Comparison of ENCODE assay signal across 27 cellular contexts in the genomic region with DNA sequence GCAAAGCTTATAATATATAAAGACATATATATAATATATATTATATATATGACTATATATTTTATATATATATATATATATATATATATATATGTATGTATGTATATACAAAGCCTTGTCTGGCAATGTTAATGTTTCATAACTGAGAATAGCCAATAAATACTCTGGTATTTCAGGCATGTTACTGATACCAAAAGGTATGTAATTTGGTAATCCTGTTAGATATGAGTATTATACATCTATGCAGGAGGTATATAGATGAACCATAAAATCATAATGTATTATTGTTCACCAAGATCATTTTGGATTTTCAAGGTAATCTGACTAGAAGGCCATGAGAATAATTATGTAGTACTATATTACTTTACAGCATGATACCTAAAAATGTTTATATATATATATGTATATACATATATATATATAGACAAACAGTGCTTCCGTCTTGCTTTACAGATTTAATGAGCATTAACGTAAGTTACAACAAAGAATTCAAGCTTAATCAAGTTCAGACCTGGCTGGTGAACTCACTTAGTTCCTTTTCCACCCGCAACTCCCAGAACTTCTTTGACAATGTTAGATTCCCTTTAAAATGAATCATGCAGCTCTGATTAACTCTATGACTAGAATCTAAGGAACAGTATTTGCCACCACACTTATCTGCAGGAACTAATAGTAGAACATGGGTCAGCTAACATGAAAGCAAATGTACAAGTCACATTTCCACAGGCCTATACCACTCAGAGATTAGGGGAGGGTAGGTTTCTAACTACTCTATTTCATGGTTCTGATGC.
DNase-seq lines count a peak whose midpoint lies in the region; ATAC-seq, FAIRE-seq and TF ChIP-seq lines count a peak whose summit lies in the region.
"Had no signal": no experiment of that assay in that cellular context is flagged by ENCODE, and none has a peak within 500 bp of the region (broad histone marks: within the 10 kb centered on the region; RNA-seq: fewer than 3 reads in every experiment).

No MANE protein-coding gene starts in this region.

- no peak overlapping the region for H2AFZ ChIP-seq in keratinocyte (ENCODE audit: control insufficient read depth, low read length)

- no peak overlapping the region for H3K9ac ChIP-seq in keratinocyte (ENCODE audit: control insufficient read depth, extremely low read depth, insufficient read depth, low read length)

- H3K9me3 ChIP-seq in keratinocyte (ENCODE audit: control insufficient read depth, low read depth, low read length) = no peaks in the 10 kb centered on the region
- H3K9me3 ChIP-seq: Caco-2, tibial artery had no signal

- H4K20me1 ChIP-seq in keratinocyte (ENCODE audit: control insufficient read depth, extremely low read depth, insufficient read depth, low read length) = no peaks in the 10 kb centered on the region

- H3K79me2 ChIP-seq in keratinocyte (ENCODE audit: control insufficient read depth, insufficient read depth, low read length) = peaks cover 7% of the 10 kb centered on the region

- dilution Hi-C loops in keratinocyte (cut with MboI; ENCODE audit: extremely low pct_ligation_motif_present, low sequenced_read_pairs) = no loop called here

- no peaks in the 10 kb centered on the region for H3K9me1 ChIP-seq in keratinocyte (ENCODE audit: control insufficient read depth, extremely low read depth, insufficient read depth, low read length)

- TF ChIP-seq CTCF in cardiac fibroblast (IDR thresholded peaks at IDR 0.05; ENCODE audit: low read depth, low read length) = no peak
- no peak for TF ChIP-seq CTCF in keratinocyte (optimal IDR thresholded peaks at IDR 0.05 in 1 of 3, IDR thresholded peaks at IDR 0.05 in 1 of 3, conservative IDR thresholded peaks at IDR 0.05 in 1 of 3; ENCODE audit: extremely low read depth in 1 of 3, insufficient read depth in 2 of 3, low read length in 3 of 3)

- peak overlapping the region; percentile 13 for H3K4me2 ChIP-seq in keratinocyte (ENCODE audit: control insufficient read depth, extremely low read depth, insufficient read depth, low read depth, low read length)

- FAIRE-seq in keratinocyte (lab: Jason Lieb, UNC) (no peak), H54 (lab: Jason Lieb, UNC) (no peak)
- FAIRE-seq: endometrium, GM12892 had no signal

- peaks cover 12% of the 10 kb centered on the region for H3K4me1 ChIP-seq in keratinocyte (ENCODE audit: control insufficient read depth, extremely low read depth, insufficient read depth, low read length)
- H3K4me1 ChIP-seq: Caco-2 had no signal

- H3K36me3 ChIP-seq in keratinocyte (ENCODE audit: control insufficient read depth in 2 of 2, extremely low read depth in 1 of 2, insufficient read depth in 2 of 2, low read length in 2 of 2) = peaks cover 0 to 1% of the 10 kb centered on the region in 2 experiments

- H3K4me3 ChIP-seq in cardiac fibroblast (replicated peaks in 1 of 2; ENCODE audit: low read depth in 2 of 2, low read length in 2 of 2) = no peak overlapping the region
- H3K4me3 ChIP-seq in keratinocyte (ENCODE audit: control insufficient read depth in 2 of 3, extremely low read depth in 1 of 3, insufficient read depth in 2 of 3, low read depth in 1 of 3, low read length in 3 of 3) = no peak overlapping the region
- H3K4me3 ChIP-seq: SK-N-MC, tibial artery had no signal

- ATAC-seq in GM18861 (IDR thresholded peaks at IDR 0.05; ENCODE audit: unreplicated experiment) = no peak
- ATAC-seq: activated CD8-positive, alpha-beta memory T cell treated with anti-CD3 and anti-CD28 coated beads, Interleukin-2, amount 10 ng/mL, durations not matched to agents 7 days and 5 days; activated T-cell treated with anti-CD3 and anti-CD28 coated beads, Interleukin-2, amount 50 U/mL, for 72 hours; left ventricle myocardium superior; sciatic nerve had no signal

- H3K27me3 ChIP-seq in keratinocyte (ENCODE audit: control insufficient read depth, extremely low read depth, insufficient read depth, low read length) = no peaks in the 10 kb centered on the region
- H3K27me3 ChIP-seq: tibial artery had no signal

- no peak for TF ChIP-seq POLR2A in H54 (IDR thresholded peaks at IDR 0.05; ENCODE audit: low read depth, low read length)

- DNase-seq in RKO (ENCODE audit: low spot score) (peak; percentile 30), cardiac fibroblast (ENCODE audit: low read depth in 2 of 2) (peak; percentile 14 to 33), keratinocyte (ENCODE audit: low read depth, low spot score) (peak; percentile 70), amniotic stem cell (lab: John Stamatoyannopoulos, UW) (no peak), H54 (ENCODE audit: insufficient read length, low spot score) (no peak), Ammon's horn (ENCODE audit: low spot score) (no peak)
- DNase-seq: activated CD4-positive, alpha-beta T cell treated with anti-CD3 and anti-CD28 coated beads, Interleukin-2, amount 50 U/mL, for 4 hours; activated CD8-positive, alpha-beta memory T cell treated with anti-CD3 and anti-CD28 coated beads, Interleukin-2, amount 10 ng/mL, durations not matched to agents 7 days and 5 days; activated T-cell treated with anti-CD3 and anti-CD28 coated beads, Interleukin-2, amount 50 U/mL, for 72 hours; C1 segment of cervical spinal cord; Caco-2; cerebellar nuclear complex; DMS53; H9; left ventricle myocardium superior; naive B cell; NCI-H1048; NCI-H1694; NCI-H510A; nucleus accumbens; stimulated activated CD4-positive, alpha-beta T cell treated with anti-CD3 and anti-CD28 coated beads, Interleukin-4, amount 100 ng/mL, for 1 hour; tibial artery had no signal

- peak overlapping the region; percentile 10 for H3K27ac ChIP-seq in keratinocyte (ENCODE audit: control insufficient read depth, insufficient read depth, low read length)
- H3K27ac ChIP-seq: SK-N-MC, tibial artery had no signal

Comparison
In these comparisons a context has a peak if more than half of its experiments do, and no peak if none do; other contexts are left out.
1. DNase-seq: peak in RKO (single experiment), cardiac fibroblast (2 of 2) and keratinocyte (single experiment); none in amniotic stem cell (single experiment), H54 (single experiment) and Ammon's horn (single experiment).